Comparison of ENCODE assay signal across 16 cellular contexts in genomic region chr20:18430172-18430826, GRCh38. TPM values are rescaled to one million over a fixed set of nuclear protein-coding genes. Genes with fewer than 3 reads are reported as not detected.
DNase-seq lines count a peak whose midpoint lies in the region; ATAC-seq and TF ChIP-seq lines count a peak whose summit lies in the region.
"Had no signal": no experiment of that assay in that cellular context is flagged by ENCODE, and none has a peak within 500 bp of the region (broad histone marks: within the 10 kb centered on the region; RNA-seq: fewer than 3 reads in every experiment).

No MANE protein-coding gene starts in this region.

- no peaks in the 10 kb centered on the region for H3K4me1 ChIP-seq in colonic mucosa
- H3K4me1 ChIP-seq in mesenchymal stem cell (ENCODE audit: control insufficient read depth, insufficient read depth, low read depth, low read length): peaks cover 8% of the 10 kb centered on the region
- H3K4me1 ChIP-seq: HAP-1 had no signal

- intact Hi-C loops in activated CD4-positive, alpha-beta T cell treated with anti-CD3 and anti-CD28 coated beads, Interleukin-2, amount 10 ng/mL, durations not matched to agents 24 days and 14 days (cut with micrococcal nuclease): no loop called here
- intact Hi-C loops in activated CD4-positive, alpha-beta T cell treated with anti-CD3 and anti-CD28 coated beads for 36 hours (cut with DNase I, micrococcal nuclease): no loop called here
- intact Hi-C loops in colonic mucosa (cut with DNase I): no loop called here
- intact Hi-C loops in activated CD4-positive, alpha-beta memory T cell treated with anti-CD3 and anti-CD28 coated beads for 36 hours (cut with micrococcal nuclease): no loop called here

- no peak overlapping the region for H2AFZ ChIP-seq in mesenchymal stem cell (ENCODE audit: low read depth, low read length)

- H2BK15ac ChIP-seq in mesenchymal stem cell (ENCODE audit: low read depth, poor library complexity, severe bottlenecking): no peak overlapping the region

- no peak overlapping the region for H4K91ac ChIP-seq in mesenchymal stem cell (ENCODE audit: low read length)

- H2BK5ac ChIP-seq in mesenchymal stem cell (ENCODE audit: low read depth, low read length, poor library complexity, severe bottlenecking): no peak overlapping the region

- H3K9me3 Mint-ChIP-seq in activated CD4-positive, alpha-beta T cell treated with anti-CD3 and anti-CD28 coated beads, Interleukin-2, amount 10 ng/mL, durations not matched to agents 24 days and 14 days: no peaks in the 10 kb centered on the region
- no peaks in the 10 kb centered on the region for H3K9me3 Mint-ChIP-seq in activated CD4-positive, alpha-beta T cell treated with anti-CD3 and anti-CD28 coated beads for 36 hours (ENCODE audit: low read depth)
- H3K9me3 Mint-ChIP-seq in activated CD4-positive, alpha-beta memory T cell treated with anti-CD3 and anti-CD28 coated beads for 36 hours: no peaks in the 10 kb centered on the region
- H3K9me3 Mint-ChIP-seq: CD14-positive monocyte; CD8-positive, alpha-beta T cell had no signal

- no peak overlapping the region for H4K8ac ChIP-seq in mesenchymal stem cell (ENCODE audit: low read length)

- H3K27ac ChIP-seq in colonic mucosa (no peak overlapping the region), mesenchymal stem cell (ENCODE audit: low read length, poor library complexity, severe bottlenecking) (peak overlapping the region; percentile 28)
- H3K27ac ChIP-seq: 22Rv1 had no signal

- no peak overlapping the region for H3K4me3 Mint-ChIP-seq in activated CD4-positive, alpha-beta T cell treated with anti-CD3 and anti-CD28 coated beads, Interleukin-2, amount 10 ng/mL, durations not matched to agents 24 days and 14 days
- H3K4me3 Mint-ChIP-seq in activated CD4-positive, alpha-beta T cell treated with anti-CD3 and anti-CD28 coated beads for 36 hours: no peak overlapping the region
- no peak overlapping the region for H3K4me3 Mint-ChIP-seq in activated CD4-positive, alpha-beta memory T cell treated with anti-CD3 and anti-CD28 coated beads for 36 hours
- H3K4me3 Mint-ChIP-seq: CD14-positive monocyte; CD8-positive, alpha-beta T cell had no signal

- ATAC-seq in activated CD4-positive, alpha-beta T cell treated with anti-CD3 and anti-CD28 coated beads for 36 hours: no peak
- ATAC-seq in GM19324 (IDR thresholded peaks at IDR 0.05; ENCODE audit: low FRiP score, unreplicated experiment): no peak
- no peak for ATAC-seq in HG02981 (IDR thresholded peaks at IDR 0.05; ENCODE audit: unreplicated experiment)
- ATAC-seq: CD8-positive, alpha-beta T cell had no signal

- H3K9me3 ChIP-seq in colonic mucosa (no peaks in the 10 kb centered on the region), mesenchymal stem cell (ENCODE audit: control insufficient read depth, low read length) (no peaks in the 10 kb centered on the region)
- H3K9me3 ChIP-seq: HAP-1 had no signal

- POLR2A ChIA-PET in activated CD4-positive, alpha-beta T cell treated with anti-CD3 and anti-CD28 coated beads for 36 hours (lab: Charles Lee): no interaction called here
- POLR2A ChIA-PET in activated CD4-positive, alpha-beta memory T cell treated with anti-CD3 and anti-CD28 coated beads for 36 hours (lab: Charles Lee): no interaction called here

- no peak overlapping the region for H2BK12ac ChIP-seq in mesenchymal stem cell (ENCODE audit: low read length in 2 of 2)

- H3K36me3 ChIP-seq in colonic mucosa (no peaks in the 10 kb centered on the region), mesenchymal stem cell (ENCODE audit: control insufficient read depth in 1 of 2, insufficient read depth in 2 of 2, low read depth in 1 of 2, low read length in 2 of 2) (no peaks in the 10 kb centered on the region)
- H3K36me3 ChIP-seq: HAP-1 had no signal

- no peak overlapping the region for H3K14ac ChIP-seq in mesenchymal stem cell (ENCODE audit: low read length in 2 of 2)

- CTCF ChIA-PET in activated CD4-positive, alpha-beta T cell treated with anti-CD3 and anti-CD28 coated beads for 36 hours (lab: Charles Lee): interaction anchor here (0.8 to 1.1 kb wide), 2 partner anchors 17 to 587 kb away, joined by 3 read pairs; no protein-coding TSS in a partner anchor
- CTCF ChIA-PET in activated CD4-positive, alpha-beta memory T cell treated with anti-CD3 and anti-CD28 coated beads for 36 hours (lab: Charles Lee): no interaction called here

- H3K4me2 ChIP-seq in mesenchymal stem cell (ENCODE audit: low read length, poor library complexity, severe bottlenecking): no peak overlapping the region

- TF ChIP-seq CTCF in colonic mucosa (IDR thresholded peaks at IDR 0.05): no peak

- H3K9ac ChIP-seq in colonic mucosa (ENCODE audit: low read depth in 2 of 2, low read length in 2 of 2): no peak overlapping the region
- H3K9ac ChIP-seq in mesenchymal stem cell (ENCODE audit: low read length): no peak overlapping the region

- H3K4me3 ChIP-seq in colonic mucosa: no peak overlapping the region
- no peak overlapping the region for H3K4me3 ChIP-seq in mesenchymal stem cell (ENCODE audit: insufficient read depth in 1 of 2, low read depth in 1 of 2, low read length in 2 of 2)
- H3K4me3 ChIP-seq: HAP-1 had no signal

- no peaks in the 10 kb centered on the region for H3K27me3 ChIP-seq in colonic mucosa
- no peaks in the 10 kb centered on the region for H3K27me3 ChIP-seq in mesenchymal stem cell (ENCODE audit: control insufficient read depth in 1 of 2, insufficient read depth in 1 of 2, low read length in 2 of 2)

- no peak overlapping the region for H2AK5ac ChIP-seq in mesenchymal stem cell (ENCODE audit: low read length, severe bottlenecking)

- H3K23ac ChIP-seq in mesenchymal stem cell (ENCODE audit: low read length in 2 of 2): no peak overlapping the region

- H3K79me1 ChIP-seq in mesenchymal stem cell (replicated peaks; ENCODE audit: low read length, poor library complexity, severe bottlenecking): no peaks in the 10 kb centered on the region

- H3K27ac Mint-ChIP-seq in activated CD4-positive, alpha-beta T cell treated with anti-CD3 and anti-CD28 coated beads, Interleukin-2, amount 10 ng/mL, durations not matched to agents 24 days and 14 days: no peak overlapping the region
- H3K27ac Mint-ChIP-seq in activated CD4-positive, alpha-beta T cell treated with anti-CD3 and anti-CD28 coated beads for 36 hours: no peak overlapping the region
- H3K27ac Mint-ChIP-seq in activated CD4-positive, alpha-beta memory T cell treated with anti-CD3 and anti-CD28 coated beads for 36 hours: no peak overlapping the region
- H3K27ac Mint-ChIP-seq: CD14-positive monocyte; CD8-positive, alpha-beta T cell had no signal

- no peak overlapping the region for H3K4ac ChIP-seq in mesenchymal stem cell (ENCODE audit: low read depth in 1 of 2, low read length in 2 of 2)

- DNase-seq in activated CD4-positive, alpha-beta T cell treated with anti-CD3 and anti-CD28 coated beads, Interleukin-2, amount 10 ng/mL, durations not matched to agents 24 days and 14 days: peak; percentile 32
- DNase-seq in activated CD4-positive, alpha-beta T cell treated with anti-CD3 and anti-CD28 coated beads for 36 hours: no peak
- DNase-seq in colonic mucosa: peak; percentile 41
- no peak for DNase-seq in mesenchymal stem cell
- DNase-seq in activated CD4-positive, alpha-beta memory T cell treated with anti-CD3 and anti-CD28 coated beads for 36 hours: no peak
- no peak for DNase-seq in SW 1271 (lab: John Stamatoyannopoulos, UW)
- DNase-seq: CD8-positive, alpha-beta T cell; COR-L47; DMS153; DMS79 treated with DMSO at 0.1 percent for 48 hours; EL had no signal

- H3K36me3 Mint-ChIP-seq in activated CD4-positive, alpha-beta T cell treated with anti-CD3 and anti-CD28 coated beads, Interleukin-2, amount 10 ng/mL, durations not matched to agents 24 days and 14 days (ENCODE audit: low read depth): no peaks in the 10 kb centered on the region
- no peaks in the 10 kb centered on the region for H3K36me3 Mint-ChIP-seq in activated CD4-positive, alpha-beta T cell treated with anti-CD3 and anti-CD28 coated beads for 36 hours (ENCODE audit: low read depth)
- H3K36me3 Mint-ChIP-seq in activated CD4-positive, alpha-beta memory T cell treated with anti-CD3 and anti-CD28 coated beads for 36 hours: no peaks in the 10 kb centered on the region
- H3K36me3 Mint-ChIP-seq: CD8-positive, alpha-beta T cell had no signal

- no peaks in the 10 kb centered on the region for H3K27me3 Mint-ChIP-seq in activated CD4-positive, alpha-beta T cell treated with anti-CD3 and anti-CD28 coated beads, Interleukin-2, amount 10 ng/mL, durations not matched to agents 24 days and 14 days
- H3K27me3 Mint-ChIP-seq in activated CD4-positive, alpha-beta T cell treated with anti-CD3 and anti-CD28 coated beads for 36 hours: no peaks in the 10 kb centered on the region
- no peaks in the 10 kb centered on the region for H3K27me3 Mint-ChIP-seq in activated CD4-positive, alpha-beta memory T cell treated with anti-CD3 and anti-CD28 coated beads for 36 hours

- H3K4me1 Mint-ChIP-seq in activated CD4-positive, alpha-beta T cell treated with anti-CD3 and anti-CD28 coated beads, Interleukin-2, amount 10 ng/mL, durations not matched to agents 24 days and 14 days: no peaks in the 10 kb centered on the region
- no peaks in the 10 kb centered on the region for H3K4me1 Mint-ChIP-seq in activated CD4-positive, alpha-beta T cell treated with anti-CD3 and anti-CD28 coated beads for 36 hours
- H3K4me1 Mint-ChIP-seq in activated CD4-positive, alpha-beta memory T cell treated with anti-CD3 and anti-CD28 coated beads for 36 hours (ENCODE audit: low read depth): no peaks in the 10 kb centered on the region
- H3K4me1 Mint-ChIP-seq: CD14-positive monocyte had no signal

- 86% methylated on average over 7 of the region's 9 CpGs for WGBS in mesenchymal stem cell

- H2BK120ac ChIP-seq in mesenchymal stem cell (ENCODE audit: low read depth, low read length): no peak overlapping the region

- no peak overlapping the region for H3K18ac ChIP-seq in mesenchymal stem cell (ENCODE audit: low read depth in 1 of 2, low read length in 2 of 2)

RNA-seq across cellular contexts. Expression of gene DZANK1, which starts 36.5 kb away (rescaled TPM):
- 1.8 and 1.9 TPM in 2 replicates for total RNA-seq in activated CD4-positive, alpha-beta T cell treated with anti-CD3 and anti-CD28 coated beads, Interleukin-2, amount 10 ng/mL, durations not matched to agents 24 days and 14 days
- 1 to 10 TPM; 1.4 to 2.0 TPM for total RNA-seq in activated CD4-positive, alpha-beta T cell treated with anti-CD3 and anti-CD28 coated beads for 36 hours
- 1 to 10 TPM; 1.2 to 1.4 TPM for total RNA-seq in colonic mucosa
- 0.98 TPM for polyA plus RNA-seq in mesenchymal stem cell (2013, experiment 1 of 2)
- 0.95 TPM for polyA plus RNA-seq in mesenchymal stem cell (2013, experiment 2 of 2)
- total RNA-seq in activated CD4-positive, alpha-beta memory T cell treated with anti-CD3 and anti-CD28 coated beads for 36 hours: 1 to 10 TPM; 1.4 to 1.6 TPM

RNA-seq across cellular contexts. Expression of gene POLR3F, which starts 36.9 kb away (rescaled TPM):
- total RNA-seq in activated CD4-positive, alpha-beta T cell treated with anti-CD3 and anti-CD28 coated beads, Interleukin-2, amount 10 ng/mL, durations not matched to agents 24 days and 14 days: 15.0 and 15.3 TPM in 2 replicates
- 10 to 100 TPM in 1 of 2 experiments, 1 to 10 TPM in 1; 9.8 to 11.8 TPM for total RNA-seq in activated CD4-positive, alpha-beta T cell treated with anti-CD3 and anti-CD28 coated beads for 36 hours
- 1 to 10 TPM; 5.5 to 8.9 TPM for total RNA-seq in colonic mucosa
- polyA plus RNA-seq in mesenchymal stem cell (2013, experiment 1 of 2): 6.6 TPM
- polyA plus RNA-seq in mesenchymal stem cell (2013, experiment 2 of 2): 6.9 TPM
- 10 to 100 TPM; 11.0 to 11.3 TPM for total RNA-seq in activated CD4-positive, alpha-beta memory T cell treated with anti-CD3 and anti-CD28 coated beads for 36 hours

Comparison
In these comparisons a context has a peak if more than half of its experiments do, and no peak if none do; other contexts are left out.
1. DNase-seq: peak in activated CD4-positive, alpha-beta T cell treated with anti-CD3 and anti-CD28 coated beads, Interleukin-2, amount 10 ng/mL, durations not matched to agents 24 days and 14 days (single experiment) and colonic mucosa (single experiment); none in activated CD4-positive, alpha-beta T cell treated with anti-CD3 and anti-CD28 coated beads for 36 hours (single experiment), mesenchymal stem cell (single experiment), activated CD4-positive, alpha-beta memory T cell treated with anti-CD3 and anti-CD28 coated beads for 36 hours (single experiment) and SW 1271 (0 of 2).